In genomic region chr2:64228126-64228678, GRCh38 we compare ENCODE assay signal across 8 cellular contexts.
A peak's percentile ranks its signal among the peaks of the same experiment; 100 is the strongest.
DNase-seq lines count a peak whose midpoint lies in the region; ATAC-seq and TF ChIP-seq lines count a peak whose summit lies in the region.

No MANE protein-coding gene starts in this region.

- RAD21 ChIA-PET in HCT116 (lab: Charles Lee; ENCODE audit: low non-redundant PET in 1 of 2, low total read pairs in 2 of 2, uncharacterized antibody in 2 of 2, unreplicated experiment in 2 of 2): no interaction called here

- BruUV-seq in HCT116 (replicated peaks; lab: Mats Ljungman, UMichigan): no TSS peak

- CTCF ChIA-PET in HCT116 (lab: Charles Lee): no interaction called here
- CTCF ChIA-PET in SK-N-SH (lab: Yijun Ruan, JAX): interaction anchor here (1.4 kb wide), 1 partner anchor 34 kb away, joined by 5 read pairs; no protein-coding TSS in a partner anchor

- DNase-seq in GM06990 (ENCODE audit: extremely low read depth, insufficient read length) (peak; percentile 77), HCT116 (ENCODE audit: low read depth, low spot score) (peak; percentile 15), MM.1S (peak; percentile 87), SK-N-SH (peak; percentile 80), adrenal gland (peak; percentile 67 to 84 (median 75)), left cardiac atrium (peak; percentile 91), aorta (peak; percentile 90 to 91)

- ATAC-seq in HCT116 (peak; percentile 95), left cardiac atrium (peak; percentile 96 to 98), aorta (ENCODE audit: low FRiP score) (peak; percentile 94)

- TF ChIP-seq RAD21 in HCT116 (IDR thresholded peaks at IDR 0.05; ENCODE audit: low read depth) (no peak), SK-N-SH (IDR thresholded peaks at IDR 0.05; ENCODE audit: low read length) (0 out of 2 replicates have a peak, but pooled peaks have one; percentile 12)

- H3F3A ChIP-seq in MM.1S (ENCODE audit: insufficient read depth, low read length): peaks cover 9% of the 10 kb centered on the region
- no peaks in the 10 kb centered on the region for H3F3A ChIP-seq in SK-N-SH (replicated peaks; ENCODE audit: insufficient read depth)

- H3K4me1 ChIP-seq in HCT116 (ENCODE audit: control insufficient read depth in 1 of 2, insufficient read depth in 2 of 2, low read length in 2 of 2): peaks cover 3 to 10% of the 10 kb centered on the region in 2 experiments
- H3K4me1 ChIP-seq in MM.1S (ENCODE audit: low read length): peaks cover 27% of the 10 kb centered on the region
- peaks cover 0 to 8% of the 10 kb centered on the region in 2 experiments; a peak in 2 of 4 replicates for H3K4me1 ChIP-seq in SK-N-SH (ENCODE audit: control insufficient read depth in 1 of 2, insufficient read depth in 2 of 2, low read depth in 1 of 2, low read length in 1 of 2)
- peaks cover under 1 to 16% of the 10 kb centered on the region in 2 donors for H3K4me1 ChIP-seq in adrenal gland (replicated peaks in 1 of 2)
- H3K4me1 ChIP-seq in parathyroid adenoma: peaks cover 6% of the 10 kb centered on the region
- no peaks in the 10 kb centered on the region for H3K4me1 ChIP-seq in aorta (ENCODE audit: control insufficient read depth in 1 of 2, insufficient read depth in 2 of 2, low read length in 2 of 2)

- H3K9ac ChIP-seq in HCT116 (ENCODE audit: low read length) (peak overlapping the region; percentile 17; the same call in 1 of the 2 replicates), MM.1S (ENCODE audit: low read length) (peak overlapping the region; percentile 59), SK-N-SH (no peak overlapping the region), parathyroid adenoma (no peak overlapping the region)

- H2AFZ ChIP-seq in HCT116 (ENCODE audit: low read depth, low read length, poor library complexity, severe bottlenecking): peak overlapping the region; percentile 100
- H2AFZ ChIP-seq in MM.1S (ENCODE audit: low read length): peak overlapping the region; percentile 88
- H2AFZ ChIP-seq in SK-N-SH (ENCODE audit: low read depth): peak overlapping the region; percentile 73
- H2AFZ ChIP-seq in parathyroid adenoma: peak overlapping the region; percentile 96

- H3K9me3 ChIP-seq in HCT116 (ENCODE audit: control insufficient read depth in 1 of 2, insufficient read depth in 1 of 2, low read depth in 1 of 2, low read length in 2 of 2): no peaks in the 10 kb centered on the region
- no peaks in the 10 kb centered on the region for H3K9me3 ChIP-seq in MM.1S (replicated peaks; ENCODE audit: insufficient read depth, low read length)
- H3K9me3 ChIP-seq in SK-N-SH: no peaks in the 10 kb centered on the region
- no peaks in the 10 kb centered on the region for H3K9me3 ChIP-seq in adrenal gland (replicated peaks in 1 of 3)
- H3K9me3 ChIP-seq in parathyroid adenoma (ENCODE audit: control insufficient read depth, low read length): no peaks in the 10 kb centered on the region
- H3K9me3 ChIP-seq in aorta (ENCODE audit: control insufficient read depth, low read length): no peaks in the 10 kb centered on the region

- POLR2A ChIA-PET in HCT116 (lab: Charles Lee): no interaction called here
- POLR2A ChIA-PET in SK-N-SH (lab: Yijun Ruan, JAX): no interaction called here

- H3K79me2 ChIP-seq in HCT116 (ENCODE audit: insufficient read depth, low read length) (no peaks in the 10 kb centered on the region), MM.1S (ENCODE audit: low read length) (no peaks in the 10 kb centered on the region), SK-N-SH (ENCODE audit: insufficient read depth) (no peaks in the 10 kb centered on the region), parathyroid adenoma (no peaks in the 10 kb centered on the region)

- H3K4me3 ChIP-seq in GM06990 (replicated peaks; ENCODE audit: low read depth, low read length): peak overlapping the region; percentile 59
- peak overlapping the region; percentile 24 to 51 for H3K4me3 ChIP-seq in HCT116 (replicated peaks in 1 of 2; ENCODE audit: low read depth in 1 of 2, low read length in 2 of 2)
- H3K4me3 ChIP-seq in MM.1S (ENCODE audit: low read length): peak overlapping the region; percentile 70
- peak overlapping the region; percentile 44 to 57; a peak in 3 of 4 replicates for H3K4me3 ChIP-seq in SK-N-SH (ENCODE audit: low read depth in 2 of 2, low read length in 1 of 2)
- H3K4me3 ChIP-seq in adrenal gland: peak overlapping the region in 2 of 4 donors; percentile 24 to 54
- peak overlapping the region; percentile 53 for H3K4me3 ChIP-seq in parathyroid adenoma (ENCODE audit: low read depth, low read length)
- H3K4me3 ChIP-seq in aorta (ENCODE audit: low read length in 2 of 2): peak overlapping the region; percentile 51 to 74

- intact Hi-C loops in HCT116 (cut with micrococcal nuclease) (no loop called here), adrenal gland (cut with DNase I) (no loop called here), left cardiac atrium (cut with DNase I) (loop anchor here in 1 of 2 donors (10.0 kb wide), 1 partner anchor 83 kb away; the partner anchor contains the start of gene PELI1), aorta (cut with DNase I) (no loop called here)

- TF ChIP-seq POLR2A in HCT116 (IDR thresholded peaks at IDR 0.05; ENCODE audit: borderline replicate concordance, extremely low read depth, insufficient read depth, insufficient read length) (no peak), adrenal gland (IDR thresholded peaks at IDR 0.05) (peak; percentile 31 to 35)

- no peak for TF ChIP-seq EP300 in SK-N-SH (IDR thresholded peaks at IDR 0.05; ENCODE audit: borderline replicate concordance in 1 of 2, low read depth in 1 of 2, low read length in 1 of 2)

- H3K36me3 ChIP-seq in GM06990 (ENCODE audit: control insufficient read depth, insufficient read depth, low read length) (no peaks in the 10 kb centered on the region), HCT116 (ENCODE audit: control insufficient read depth in 1 of 2, insufficient read depth in 2 of 2, low read length in 2 of 2) (no peaks in the 10 kb centered on the region), MM.1S (replicated peaks; ENCODE audit: insufficient read depth, low read length) (no peaks in the 10 kb centered on the region), SK-N-SH (replicated peaks in 1 of 2; ENCODE audit: control insufficient read depth in 1 of 2, insufficient read depth in 2 of 2, low read length in 1 of 2) (no peaks in the 10 kb centered on the region), adrenal gland (replicated peaks in 1 of 2) (no peaks in the 10 kb centered on the region), parathyroid adenoma (ENCODE audit: control insufficient read depth, insufficient read depth, low read length) (no peaks in the 10 kb centered on the region), aorta (ENCODE audit: control insufficient read depth in 1 of 2, insufficient read depth in 2 of 2, low read length in 1 of 2) (no peaks in the 10 kb centered on the region)

- TF ChIP-seq CTCF in GM06990 (IDR thresholded peaks at IDR 0.05; ENCODE audit: insufficient read depth, low read length, poor library complexity, severe bottlenecking) (no peak), HCT116 (IDR thresholded peaks at IDR 0.05 in 2 of 3, conservative IDR thresholded peaks at IDR 0.05 in 1 of 3; ENCODE audit: borderline replicate concordance in 1 of 3, insufficient read depth in 1 of 3, low read depth in 2 of 3, low read length in 2 of 3) (no peak), MM.1S (IDR thresholded peaks at IDR 0.05; ENCODE audit: low read length) (no peak), SK-N-SH (IDR thresholded peaks at IDR 0.05) (no peak), adrenal gland (IDR thresholded peaks at IDR 0.05) (peak in 1 of 6 experiments; percentile 18), parathyroid adenoma (IDR thresholded peaks at IDR 0.05) (no peak)

- H3K9me2 ChIP-seq in HCT116 (ENCODE audit: insufficient read depth): no peaks in the 10 kb centered on the region
- no peaks in the 10 kb centered on the region for H3K9me2 ChIP-seq in MM.1S (replicated peaks; ENCODE audit: insufficient read depth, low read length)
- no peaks in the 10 kb centered on the region for H3K9me2 ChIP-seq in SK-N-SH

- H3K27ac ChIP-seq in HCT116 (ENCODE audit: low read depth, low read length): no peak overlapping the region
- H3K27ac ChIP-seq in MM.1S (ENCODE audit: low read length): peak overlapping the region; percentile 27; the same call in 1 of the 2 replicates
- H3K27ac ChIP-seq in SK-N-SH (ENCODE audit: low read depth in 2 of 2, low read length in 1 of 2): peak overlapping the region in 1 of 2 experiments; percentile 51; a peak in 2 of 4 replicates
- H3K27ac ChIP-seq in adrenal gland: peak overlapping the region in 4 of 5 donors; percentile 10 to 71 (median 62)
- peak overlapping the region; percentile 33 for H3K27ac ChIP-seq in parathyroid adenoma
- no peak overlapping the region for H3K27ac ChIP-seq in aorta (ENCODE audit: low read depth in 1 of 2, low read length in 2 of 2)

- whole genome bisulfite sequencing in SK-N-SH (ENCODE audit: low lambda C conversion rate): 3% methylated on average over 21 of the region's 26 CpGs
- WGBS in adrenal gland, 4 donors: 1 to 3% (median 1%) methylated on average over 12 to 26 of the region's 26 CpGs
- 1% methylated on average over 26 of the region's 26 CpGs for WGBS in aorta, 2 donors

- H3K4me2 ChIP-seq in HCT116 (ENCODE audit: low read length): peak overlapping the region; percentile 83
- peak overlapping the region; percentile 71 for H3K4me2 ChIP-seq in MM.1S (ENCODE audit: low read depth, low read length)
- peak overlapping the region; percentile 75 for H3K4me2 ChIP-seq in SK-N-SH
- peak overlapping the region; percentile 81 for H3K4me2 ChIP-seq in parathyroid adenoma (ENCODE audit: low read length)

- H3K27me3 ChIP-seq in GM06990 (replicated peaks; ENCODE audit: control insufficient read depth, insufficient read depth, low read length): no peaks in the 10 kb centered on the region
- no peaks in the 10 kb centered on the region for H3K27me3 ChIP-seq in HCT116 (ENCODE audit: insufficient read depth, low read length)
- H3K27me3 ChIP-seq in MM.1S (replicated peaks; ENCODE audit: insufficient read depth, low read length): no peaks in the 10 kb centered on the region
- H3K27me3 ChIP-seq in SK-N-SH (ENCODE audit: insufficient read depth): peaks cover 4% of the 10 kb centered on the region; the same call in 1 of the 2 replicates
- no peaks in the 10 kb centered on the region for H3K27me3 ChIP-seq in adrenal gland
- no peaks in the 10 kb centered on the region for H3K27me3 ChIP-seq in parathyroid adenoma (ENCODE audit: control insufficient read depth, insufficient read depth, low read length)
- H3K27me3 ChIP-seq in aorta (ENCODE audit: control insufficient read depth in 1 of 2, insufficient read depth in 2 of 2, low read length in 1 of 2): no peaks in the 10 kb centered on the region

- H4K20me1 ChIP-seq in HCT116 (ENCODE audit: insufficient read depth) (no peaks in the 10 kb centered on the region), MM.1S (ENCODE audit: insufficient read depth, low read length) (no peaks in the 10 kb centered on the region), SK-N-SH (ENCODE audit: insufficient read depth) (no peaks in the 10 kb centered on the region)

TF ChIP-seq in HCT116, 20 proteins besides CTCF, POLR2A, EP300 and RAD21:
- TF ChIP-seq POLR2AphosphoS5 (IDR thresholded peaks at IDR 0.05; ENCODE audit: low read depth, low read length) (0 out of 2 replicates have a peak, but pooled peaks have one; percentile 29), SP1 (IDR thresholded peaks at IDR 0.05; ENCODE audit: low read depth) (no peak)

TF ChIP-seq in SK-N-SH, 30 proteins besides CTCF, POLR2A, EP300 and RAD21 (continues in another document):
- TF ChIP-seq YY1 (IDR thresholded peaks at IDR 0.05; ENCODE audit: low read depth) (no peak), POLR2AphosphoS5 (IDR thresholded peaks at IDR 0.05; ENCODE audit: low read depth, low read length) (no peak)

Comparison
In these comparisons a context has a peak if more than half of its experiments do, and no peak if none do; other contexts are left out.
1. DNase-seq: peak in every context shown above with its lines; median percentile 91 in left cardiac atrium; 90 in aorta; 87 in MM.1S; 80 in SK-N-SH; 77 in GM06990; 75 in adrenal gland; 15 in HCT116.
2. H3K27ac ChIP-seq: peak in MM.1S (single experiment), adrenal gland (4 of 5) and parathyroid adenoma (single experiment); none in HCT116 (single experiment) and aorta (0 of 2).
3. H3K9ac ChIP-seq: peak in HCT116 (single experiment) and MM.1S (single experiment); none in SK-N-SH (single experiment) and parathyroid adenoma (single experiment).
4. Peak in every context shown above with its lines, with median percentiles within 50 percentile points of each other: ATAC-seq, H2AFZ ChIP-seq and H3K4me2 ChIP-seq.